28 cellular contexts compared by ENCODE assay signal in genomic region chr17:77905766-77906165, GRCh38.
"Had no signal": no experiment of that assay in that cellular context is flagged by ENCODE, and none has a peak within 500 bp of the region (broad histone marks: within the 10 kb centered on the region; RNA-seq: fewer than 3 reads in every experiment).

No MANE protein-coding gene starts in this region.

- ATAC-seq: activated naive CD4-positive, alpha-beta T cell treated with anti-CD3 and anti-CD28 coated beads, Interleukin-2, amount 50 U/mL, for 72 hours; activated T-cell treated with anti-CD3 and anti-CD28 coated beads, Interleukin-2, amount 50 U/mL, for 72 hours; effector memory CD8-positive, alpha-beta T cell; foreskin keratinocyte; gastrocnemius medialis; heart left ventricle; T-helper 17 cell had no signal

- H3K27ac ChIP-seq: brain microvascular endothelial cell, esophagus muscularis mucosa, foreskin keratinocyte, gastrocnemius medialis, heart left ventricle had no signal

- H3K9me3 ChIP-seq: esophagus muscularis mucosa, gastrocnemius medialis, heart left ventricle had no signal

- H3K4me3 ChIP-seq: esophagus muscularis mucosa, gastrocnemius medialis, heart left ventricle had no signal

- H3K36me3 ChIP-seq: brain microvascular endothelial cell, esophagus muscularis mucosa, gastrocnemius medialis, heart left ventricle had no signal

- H3K4me1 ChIP-seq: foreskin keratinocyte, gastrocnemius medialis had no signal

- DNase-seq: activated CD4-positive, alpha-beta memory T cell treated with anti-CD3 and anti-CD28 coated beads, Interleukin-2, amount 10 ng/mL, durations not matched to agents 7 days and 5 days; activated CD4-positive, alpha-beta T cell treated with anti-CD3 and anti-CD28 coated beads for 1 hour; activated CD4-positive, alpha-beta T cell treated with anti-CD3 and anti-CD28 coated beads for 4 hours; activated CD4-positive, alpha-beta T cell treated with anti-CD3 and anti-CD28 coated beads, Interleukin-2, amount 10 ng/mL, durations not matched to agents 7 days and 5 days; activated CD4-positive, alpha-beta T cell treated with anti-CD3 and anti-CD28 coated beads, Interleukin-2, amount 50 U/mL, for 4 hours; activated CD8-positive, alpha-beta memory T cell treated with anti-CD3 and anti-CD28 coated beads, Interleukin-2, amount 50 U/mL, for 48 hours; activated gamma-delta T cell; activated naive CD4-positive, alpha-beta T cell; activated naive CD4-positive, alpha-beta T cell treated with anti-CD3 and anti-CD28 coated beads, Interleukin-2, amount 10 ng/mL, durations not matched to agents 7 days and 5 days; activated naive CD8-positive, alpha-beta T cell treated with anti-CD3 and anti-CD28 coated beads, Interleukin-2, amount 10 ng/mL, durations not matched to agents 7 days and 5 days; activated T-cell treated with anti-CD3 and anti-CD28 coated beads for 4 hours; activated T-cell treated with anti-CD3 and anti-CD28 coated beads, Interleukin-2, amount 50 U/mL, for 24 hours; activated T-cell treated with anti-CD3 and anti-CD28 coated beads, Interleukin-2, amount 50 U/mL, for 72 hours; brain microvascular endothelial cell; cortex of kidney; dermis blood vessel endothelial cell; effector CD4-positive, alpha-beta T cell; effector memory CD8-positive, alpha-beta T cell; erythroblast; foreskin keratinocyte; gastrocnemius medialis; glutamatergic neuron; heart left ventricle; T-helper 1 cell; T-helper 17 cell; T1000 had no signal
